Comparison of ENCODE assay signal across 33 cellular contexts in genomic region chr3:43046583-43046982, GRCh38.
"Had no signal": no experiment of that assay in that cellular context is flagged by ENCODE, and none has a peak within 500 bp of the region (broad histone marks: within the 10 kb centered on the region; RNA-seq: fewer than 3 reads in every experiment).

No MANE protein-coding gene starts in this region.

- H3K4me1 Mint-ChIP-seq: activated B cell treated with CpG ODN at 0.5 μM for 24 hours; activated T-helper 17 cell treated with anti-CD3 and anti-CD28 coated beads, Interleukin-2, amount 50 U/mL, for 72 hours; T-helper 17 cell had no signal

- H3K9me3 ChIP-seq: colonic mucosa had no signal

- ATAC-seq: activated CD4-positive, CD25-positive, alpha-beta regulatory T cell treated with anti-CD3 and anti-CD28 coated beads, Interleukin-2, amount 50 U/mL, for 24 hours; activated CD8-positive, alpha-beta T cell treated with anti-CD3 and anti-CD28 coated beads for 36 hours; activated T-cell treated with anti-CD3 and anti-CD28 coated beads, Interleukin-2, amount 50 U/mL, for 4 hours; activated T-helper 17 cell treated with anti-CD3 and anti-CD28 coated beads, Interleukin-2, amount 50 U/mL, for 72 hours; effector memory CD8-positive, alpha-beta T cell; gastroesophageal sphincter; T-helper 17 cell had no signal

- H3K27ac Mint-ChIP-seq: activated B cell treated with CpG ODN at 0.5 μM for 24 hours; activated CD8-positive, alpha-beta T cell treated with anti-CD3 and anti-CD28 coated beads for 36 hours; activated naive CD8-positive, alpha-beta T cell; activated T-helper 17 cell treated with anti-CD3 and anti-CD28 coated beads, Interleukin-2, amount 50 U/mL, for 72 hours; dendritic cell treated with granulocyte-macrophage colony-stimulating factor and Interleukin-4, amounts not matched to agents 40 ng/mL and 50 ng/mL, for 4 days; effector memory CD8-positive, alpha-beta T cell; T-helper 17 cell; T-helper 2 cell treated with Interferon-gamma antibody and Interleukin-4, amounts not matched to agents 5 μg/mL and 100 μg/mL, for 36 hours had no signal

- H3K27me3 Mint-ChIP-seq: activated CD8-positive, alpha-beta T cell treated with anti-CD3 and anti-CD28 coated beads for 36 hours; activated naive CD8-positive, alpha-beta T cell; activated T-helper 17 cell treated with anti-CD3 and anti-CD28 coated beads, Interleukin-2, amount 50 U/mL, for 72 hours; dendritic cell treated with granulocyte-macrophage colony-stimulating factor and Interleukin-4, amounts not matched to agents 40 ng/mL and 50 ng/mL, for 4 days; effector memory CD8-positive, alpha-beta T cell; T-helper 17 cell had no signal

- DNase-seq: activated B cell treated with CpG ODN at 0.5 μM for 24 hours; activated CD4-positive, alpha-beta T cell treated with anti-CD3 and anti-CD28 coated beads for 48 hours; activated CD4-positive, alpha-beta T cell treated with anti-CD3 and anti-CD28 coated beads, Interleukin-2, amount 50 U/mL, for 1 hour; activated CD4-positive, alpha-beta T cell treated with anti-CD3 and anti-CD28 coated beads, Interleukin-2, amount 50 U/mL, for 48 hours; activated CD8-positive, alpha-beta memory T cell treated with anti-CD3 and anti-CD28 coated beads for 24 hours; activated CD8-positive, alpha-beta T cell treated with anti-CD3 and anti-CD28 coated beads for 36 hours; activated effector memory CD4-positive, alpha-beta T cell treated with Interleukin-2 at 50 U/mL for 16 hours; activated gamma-delta T cell treated with Interleukin-2 at 50 U/mL for 16 hours; activated naive CD4-positive, alpha-beta T cell treated with anti-CD3 and anti-CD28 coated beads, Interleukin-2, amount 50 U/mL, for 16 hours; activated naive CD4-positive, alpha-beta T cell treated with Interleukin-2 at 50 U/mL for 16 hours; activated T-cell treated with anti-CD3 and anti-CD28 coated beads, Interleukin-2, amount 50 U/mL, for 4 hours; amniotic stem cell; anterior cingulate cortex; brain microvascular endothelial cell; central memory CD4-positive, alpha-beta T cell; cerebellar nuclear complex; colonic mucosa; dorsolateral prefrontal cortex; effector CD4-positive, alpha-beta T cell; effector memory CD8-positive, alpha-beta T cell; erythroblast; esophagus squamous epithelium; foreskin melanocyte; T-helper 1 cell; T-helper 17 cell; T1000; WERI-Rb-1 had no signal

- H3K27ac ChIP-seq: brain microvascular endothelial cell, colonic mucosa, dorsolateral prefrontal cortex, esophagus squamous epithelium, gastroesophageal sphincter, WERI-Rb-1 had no signal

- H3K4me3 ChIP-seq: colonic mucosa, dorsolateral prefrontal cortex, esophagus squamous epithelium, gastroesophageal sphincter had no signal

- H3K4me3 Mint-ChIP-seq: activated B cell treated with CpG ODN at 0.5 μM for 24 hours; activated CD8-positive, alpha-beta T cell treated with anti-CD3 and anti-CD28 coated beads for 36 hours; activated naive CD8-positive, alpha-beta T cell; activated T-cell treated with anti-CD3 and anti-CD28 coated beads, Interleukin-2, amount 50 U/mL, for 4 hours; activated T-helper 17 cell treated with anti-CD3 and anti-CD28 coated beads, Interleukin-2, amount 50 U/mL, for 72 hours; dendritic cell treated with granulocyte-macrophage colony-stimulating factor and Interleukin-4, amounts not matched to agents 40 ng/mL and 50 ng/mL, for 4 days; effector memory CD8-positive, alpha-beta T cell; T-helper 17 cell; T-helper 2 cell treated with Interferon-gamma antibody and Interleukin-4, amounts not matched to agents 5 μg/mL and 100 μg/mL, for 36 hours had no signal
